Comparison of ENCODE assay signal across 27 cellular contexts in genomic region chr6:155110721-155111120, GRCh38.
"Had no signal": no experiment of that assay in that cellular context is flagged by ENCODE, and none has a peak within 500 bp of the region (broad histone marks: within the 10 kb centered on the region; RNA-seq: fewer than 3 reads in every experiment).

No MANE protein-coding gene starts in this region.

- H3K4me3 Mint-ChIP-seq: effector memory CD8-positive, alpha-beta T cell; mesothelial cell of epicardium; naive B cell; natural killer cell treated with Interleukin-12 subunit alpha and Interleukin-12 subunit beta and Interleukin-15 and Interleukin-18, amount 100 ng/mL, for 72 hours had no signal

- H3K27ac ChIP-seq: epithelial cell of prostate, gastrocnemius medialis, heart left ventricle, hepatocyte, neutrophil, pancreas, right lobe of liver, stomach, thyroid gland had no signal

- H3K4me2 ChIP-seq: hepatocyte had no signal

- H3K4me1 Mint-ChIP-seq: naive B cell had no signal

- H3K9me3 ChIP-seq: gastrocnemius medialis, heart left ventricle, mucosa of descending colon, neutrophil, pancreas, right lobe of liver, stomach, thyroid gland had no signal

- H3K27me3 ChIP-seq: gastrocnemius medialis, heart left ventricle, hepatocyte, pancreas, right lobe of liver, stomach, thyroid gland had no signal

- H3K9me3 Mint-ChIP-seq: effector memory CD8-positive, alpha-beta T cell; mesothelial cell of epicardium; naive B cell; natural killer cell treated with Interleukin-12 subunit alpha and Interleukin-12 subunit beta and Interleukin-15 and Interleukin-18, amount 100 ng/mL, for 72 hours had no signal

- H3K4me1 ChIP-seq: pancreas, right lobe of liver, thyroid gland had no signal

- H3K79me2 ChIP-seq: hepatocyte had no signal

- FAIRE-seq: endometrium, kidney, pancreas, small intestine had no signal

- DNase-seq: cortex of kidney; effector memory CD8-positive, alpha-beta T cell; foreskin fibroblast; gastrocnemius medialis; heart left ventricle; kidney; mesenchymal stem cell; mucosa of descending colon; naive B cell; pancreas; retina; right lobe of liver; small intestine; stimulated activated CD4-positive, alpha-beta T cell treated with anti-CD3 and anti-CD28 coated beads, Interleukin-15, amount 100 ng/mL, for 24 hours; stimulated activated CD4-positive, alpha-beta T cell treated with anti-CD3 and anti-CD28 coated beads, Interleukin-2, amount 100 ng/mL, for 48 hours; stimulated activated naive CD4-positive, alpha-beta T cell treated with Interleukin-2 at 50 U/mL for 16 hours; stomach; thyroid gland; trophoblast cell had no signal

- H3K4me3 ChIP-seq: gastrocnemius medialis, heart left ventricle, hepatocyte, mucosa of descending colon, pancreas, right lobe of liver, stomach, thyroid gland had no signal

- H3K27ac Mint-ChIP-seq: effector memory CD8-positive, alpha-beta T cell; mesothelial cell of epicardium had no signal

- ATAC-seq: effector memory CD8-positive, alpha-beta T cell; esophagus mucosa; gastrocnemius medialis; heart left ventricle; left lobe of liver; mucosa of descending colon; natural killer cell treated with Interleukin-12 subunit alpha and Interleukin-12 subunit beta and Interleukin-15 and Interleukin-18, amount 100 ng/mL, for 72 hours; pancreas; right lobe of liver had no signal

- H3K36me3 Mint-ChIP-seq: mesothelial cell of epicardium, naive B cell had no signal

- H3K36me3 ChIP-seq: gastrocnemius medialis, heart left ventricle, neutrophil, pancreas, right lobe of liver, stomach, thyroid gland had no signal

- H2AFZ ChIP-seq: hepatocyte had no signal
